In the genomic region with DNA sequence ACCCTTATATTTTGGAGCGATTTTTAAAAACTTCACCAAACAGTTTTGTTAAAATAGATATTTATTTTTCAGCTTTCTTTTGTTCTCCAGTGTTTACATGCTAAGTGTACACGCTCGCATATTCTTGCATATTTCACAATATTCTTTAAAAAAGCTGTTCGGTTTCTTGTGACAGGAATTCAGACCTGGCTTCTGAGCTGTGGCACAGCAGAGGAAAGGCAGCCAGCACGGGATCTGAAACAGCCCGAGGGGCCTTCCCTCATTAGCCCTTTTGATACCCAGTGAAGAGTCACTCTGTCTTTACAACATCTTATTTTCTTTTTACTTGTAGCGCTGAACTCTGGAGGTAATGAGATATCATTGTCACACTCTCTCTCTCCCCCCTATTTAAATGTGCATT, we compare ENCODE assay signal across 24 cellular contexts.
DNase-seq lines count a peak whose midpoint lies in the region; ATAC-seq and TF ChIP-seq lines count a peak whose summit lies in the region.
"Had no signal": no experiment of that assay in that cellular context is flagged by ENCODE, and none has a peak within 500 bp of the region (broad histone marks: within the 10 kb centered on the region; RNA-seq: fewer than 3 reads in every experiment).

No MANE protein-coding gene starts in this region.

- DNase-seq in EL (peak; percentile 18), fibroblast of gingiva (ENCODE audit: low read depth) (peak; percentile 60), osteoblast (ENCODE audit: insufficient read length, low spot score, missing footprints) (no peak), iPS-NIHi11 (ENCODE audit: low spot score) (no peak)
- no peak for DNase-seq in activated naive CD4-positive, alpha-beta T cell treated with anti-CD3 and anti-CD28 coated beads, Interleukin-2, amount 50 U/mL, for 72 hours (ENCODE audit: low spot score in 2 of 2)
- DNase-seq: Caco-2; CD4-positive, alpha-beta T cell; DMS 273 treated with DMSO at 0.1 percent for 48 hours; DMS79 treated with DMSO at 0.1 percent for 48 hours; Kasumi-1; MM.1S; NCI-H1048; NCI-H1417 treated with DMSO at 0.1 percent for 48 hours; NCI-H187; NCI-H226; NCI-H510A treated with DMSO at 0.1 percent for 48 hours; NCI-H748 treated with DMSO at 0.1 percent for 48 hours; SJCRH30 had no signal

- H3K9me3 ChIP-seq in OCI-LY3 (ENCODE audit: insufficient read depth, low read length): no peaks in the 10 kb centered on the region
- H3K9me3 ChIP-seq in osteoblast (ENCODE audit: low read depth, low read length): no peaks in the 10 kb centered on the region
- H3K9me3 ChIP-seq: A549, BLaER1, Caco-2, SJCRH30 had no signal

- H3K27ac Mint-ChIP-seq in activated naive CD4-positive, alpha-beta T cell treated with anti-CD3 and anti-CD28 coated beads, Interleukin-2, amount 50 U/mL, for 72 hours: no peak overlapping the region
- H3K27ac Mint-ChIP-seq: CD4-positive, alpha-beta T cell had no signal

- H3K9ac ChIP-seq in OCI-LY3 (ENCODE audit: low read length): no peak overlapping the region
- H3K9ac ChIP-seq: BLaER1 had no signal

- H3K36me3 Mint-ChIP-seq in activated naive CD4-positive, alpha-beta T cell treated with anti-CD3 and anti-CD28 coated beads, Interleukin-2, amount 50 U/mL, for 72 hours: no peaks in the 10 kb centered on the region

- no peaks in the 10 kb centered on the region for H3K9me3 Mint-ChIP-seq in activated naive CD4-positive, alpha-beta T cell treated with anti-CD3 and anti-CD28 coated beads, Interleukin-2, amount 50 U/mL, for 72 hours
- H3K9me3 Mint-ChIP-seq: CD4-positive, alpha-beta T cell had no signal

- H3K36me3 ChIP-seq in OCI-LY3 (replicated peaks; ENCODE audit: low read depth, low read length) (no peaks in the 10 kb centered on the region), osteoblast (ENCODE audit: insufficient read depth, low read length) (no peaks in the 10 kb centered on the region)
- H3K36me3 ChIP-seq: BLaER1, SJCRH30 had no signal

- H3K4me1 ChIP-seq in OCI-LY3 (ENCODE audit: low read length) (peaks cover 49% of the 10 kb centered on the region), osteoblast (ENCODE audit: insufficient read depth, low read length) (peaks cover 6% of the 10 kb centered on the region)
- H3K4me1 ChIP-seq: A549, BLaER1, SJCRH30 had no signal

- H3K4me3 ChIP-seq in OCI-LY3 (ENCODE audit: low read length): no peak overlapping the region
- H3K4me3 ChIP-seq in osteoblast (ENCODE audit: insufficient read depth, low read length): no peak overlapping the region
- H3K4me3 ChIP-seq: A549, BLaER1, SJCRH30 had no signal

- H3K27ac ChIP-seq in OCI-LY3 (ENCODE audit: low read length) (no peak overlapping the region), osteoblast (ENCODE audit: low read depth, low read length) (no peak overlapping the region)
- H3K27ac ChIP-seq: A549, BLaER1, SJCRH30 had no signal

- H3K79me2 ChIP-seq in OCI-LY3 (ENCODE audit: low read length) (no peaks in the 10 kb centered on the region), osteoblast (ENCODE audit: insufficient read depth, low read length) (no peaks in the 10 kb centered on the region)

- H3K4me2 ChIP-seq in OCI-LY3 (ENCODE audit: low read length) (peak overlapping the region; percentile 12; the same call in 1 of the 2 replicates), osteoblast (ENCODE audit: insufficient read depth, low read length) (no peak overlapping the region)
- H3K4me2 ChIP-seq: A549, BLaER1 had no signal

- H3K27me3 ChIP-seq in OCI-LY3 (ENCODE audit: low read depth, low read length) (0 out of 2 replicates have a peak, but pooled peaks cover 5% of the 10 kb centered on the region), osteoblast (ENCODE audit: insufficient read depth, low read length) (no peaks in the 10 kb centered on the region)
- H3K27me3 ChIP-seq: BLaER1, SJCRH30 had no signal

- peak overlapping the region; percentile 52 for H2AFZ ChIP-seq in OCI-LY3 (ENCODE audit: low read depth, low read length)
- H2AFZ ChIP-seq in osteoblast (ENCODE audit: low read length): peak overlapping the region; percentile 76

- H4K20me1 ChIP-seq in OCI-LY3 (ENCODE audit: insufficient read depth, low read length) (no peaks in the 10 kb centered on the region), osteoblast (ENCODE audit: insufficient read depth, low read length) (no peaks in the 10 kb centered on the region)
- H4K20me1 ChIP-seq: BLaER1 had no signal

- TF ChIP-seq CTCF in OCI-LY3 (IDR thresholded peaks at IDR 0.05; ENCODE audit: low read depth, low read length): no peak
- TF ChIP-seq CTCF in osteoblast (IDR thresholded peaks at IDR 0.05; ENCODE audit: extremely low read depth, low read depth, low read length): no peak

- ATAC-seq in activated naive CD4-positive, alpha-beta T cell treated with anti-CD3 and anti-CD28 coated beads, Interleukin-2, amount 50 U/mL, for 72 hours: no peak
- ATAC-seq in GM21529 (IDR thresholded peaks at IDR 0.05; ENCODE audit: unreplicated experiment): no peak
- no peak for ATAC-seq in HG03378 (IDR thresholded peaks at IDR 0.05; ENCODE audit: unreplicated experiment)
- ATAC-seq: A549, Panc1 had no signal

Comparison
In these comparisons a context has a peak if more than half of its experiments do, and no peak if none do; other contexts are left out.
1. DNase-seq: peak in EL (single experiment) and fibroblast of gingiva (single experiment); none in osteoblast (single experiment), activated naive CD4-positive, alpha-beta T cell treated with anti-CD3 and anti-CD28 coated beads, Interleukin-2, amount 50 U/mL, for 72 hours (0 of 2) and iPS-NIHi11 (single experiment).